Comparison of ENCODE assay signal across 21 cellular contexts in the genomic region with DNA sequence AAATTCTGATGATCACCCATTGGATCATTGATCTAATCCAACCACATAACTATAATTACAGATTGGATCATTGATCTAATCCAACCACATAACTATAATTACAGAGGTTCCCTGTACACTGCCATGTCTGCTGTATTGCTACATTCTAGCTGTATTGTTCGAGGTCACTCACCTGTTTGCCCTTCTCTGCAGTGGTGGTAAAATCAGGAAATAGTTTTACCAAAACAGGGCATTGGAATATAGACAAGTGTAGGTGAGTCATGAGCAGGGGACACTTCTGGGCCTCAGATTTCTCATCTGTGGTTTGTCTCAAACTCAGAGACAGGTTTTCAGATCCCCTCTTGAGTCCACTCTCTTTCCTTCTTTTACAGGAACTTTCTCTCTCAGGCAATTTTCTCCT. TPM values are rescaled to one million over a fixed set of nuclear protein-coding genes. Genes with fewer than 3 reads are reported as not detected.
DNase-seq lines count a peak whose midpoint lies in the region; ATAC-seq and TF ChIP-seq lines count a peak whose summit lies in the region.
"Had no signal": no experiment of that assay in that cellular context is flagged by ENCODE, and none has a peak within 500 bp of the region (broad histone marks: within the 10 kb centered on the region; RNA-seq: fewer than 3 reads in every experiment).

No MANE protein-coding gene starts in this region.

- WGBS in tibial nerve, 2 donors, result 58 to 74% methylated on average over 1 of the region's 1 CpG

- DNase-seq in MCF 10A (ENCODE audit: unreplicated experiment) (peak; percentile 24), breast epithelium (ENCODE audit: low spot score in 2 of 2) (no peak), WTC11 (ENCODE audit: low spot score) (no peak), left colon (no peak), NCI-H1092 (lab: John Stamatoyannopoulos, UW) (no peak), tibial nerve (ENCODE audit: low spot score in 2 of 2) (no peak), NCI-H1694 (lab: John Stamatoyannopoulos, UW) (no peak)
- no peak for DNase-seq in NK-92 treated with Interleukin-12 subunit alpha and Interleukin-12 subunit beta, amount 100 ng/mL, for 24 hours (lab: John Stamatoyannopoulos, UW)
- DNase-seq: activated CD4-positive, alpha-beta memory T cell treated with anti-CD3 and anti-CD28 coated beads, Interleukin-2, amount 10 ng/mL, durations not matched to agents 7 days and 5 days; activated T-cell treated with anti-CD3 and anti-CD28 coated beads for 4 hours; amniotic stem cell; caudate nucleus; CD4-positive, CD25-positive, alpha-beta regulatory T cell; dermis blood vessel endothelial cell; heart left ventricle; immature natural killer cell; lower lobe of right lung; NCI-H1417 treated with DMSO at 0.1 percent for 48 hours; NCI-H748 treated with DMSO at 0.1 percent for 48 hours; uterus had no signal

- H3K4me1 ChIP-seq in breast epithelium (no peaks in the 10 kb centered on the region), tibial nerve (no peaks in the 10 kb centered on the region)
- H3K4me1 ChIP-seq: HAP-1, heart left ventricle, lower lobe of right lung, uterus had no signal

- H3K27ac Mint-ChIP-seq in MCF 10A (ENCODE audit: low read depth, unreplicated experiment), result no peak overlapping the region
- peak overlapping the region; percentile 79 for H3K27ac Mint-ChIP-seq in WTC11
- H3K27ac Mint-ChIP-seq: activated CD4-positive, alpha-beta memory T cell treated with anti-CD3 and anti-CD28 coated beads, Interleukin-2, amount 10 ng/mL, durations not matched to agents 7 days and 5 days; CD4-positive, CD25-positive, alpha-beta regulatory T cell; immature natural killer cell had no signal

- H3K9me3 ChIP-seq in breast epithelium (no peaks in the 10 kb centered on the region), tibial nerve (no peaks in the 10 kb centered on the region)
- H3K9me3 ChIP-seq: HAP-1, heart left ventricle, lower lobe of right lung, uterus had no signal

- H3K9me3 Mint-ChIP-seq in MCF 10A (ENCODE audit: unreplicated experiment) (no peaks in the 10 kb centered on the region), WTC11 (no peaks in the 10 kb centered on the region)
- H3K9me3 Mint-ChIP-seq: activated CD4-positive, alpha-beta memory T cell treated with anti-CD3 and anti-CD28 coated beads, Interleukin-2, amount 10 ng/mL, durations not matched to agents 7 days and 5 days; CD4-positive, CD25-positive, alpha-beta regulatory T cell; immature natural killer cell had no signal

- no peak overlapping the region for H3K4me3 ChIP-seq in breast epithelium
- H3K4me3 ChIP-seq in tibial nerve, result no peak overlapping the region
- H3K4me3 ChIP-seq: HAP-1, heart left ventricle, lower lobe of right lung, uterus had no signal

- no peak for TF ChIP-seq EP300 in tibial nerve (IDR thresholded peaks at IDR 0.05)

- H3K27me3 Mint-ChIP-seq in MCF 10A (ENCODE audit: insufficient read depth, unreplicated experiment), result no peaks in the 10 kb centered on the region
- no peaks in the 10 kb centered on the region for H3K27me3 Mint-ChIP-seq in WTC11 (ENCODE audit: low read depth)

- ATAC-seq in WTC11 (no peak; the same call in 1 of the 2 replicates), left colon (peak; percentile 53)
- ATAC-seq: heart left ventricle had no signal

- H3K4me3 Mint-ChIP-seq in MCF 10A (ENCODE audit: unreplicated experiment) (no peak overlapping the region), WTC11 (no peak overlapping the region)
- H3K4me3 Mint-ChIP-seq: activated CD4-positive, alpha-beta memory T cell treated with anti-CD3 and anti-CD28 coated beads, Interleukin-2, amount 10 ng/mL, durations not matched to agents 7 days and 5 days; immature natural killer cell had no signal

- no peak for TF ChIP-seq CTCF in MCF 10A (IDR thresholded peaks at IDR 0.05; ENCODE audit: unreplicated experiment)
- TF ChIP-seq CTCF in breast epithelium (IDR thresholded peaks at IDR 0.05), result no peak
- no peak for TF ChIP-seq CTCF in WTC11 (IDR thresholded peaks at IDR 0.05)
- TF ChIP-seq CTCF in tibial nerve (IDR thresholded peaks at IDR 0.05), result no peak

- no peak for TF ChIP-seq POLR2A in breast epithelium (IDR thresholded peaks at IDR 0.05)
- no peak for TF ChIP-seq POLR2A in tibial nerve (IDR thresholded peaks at IDR 0.05)

- H3K27ac ChIP-seq in breast epithelium (no peak overlapping the region), tibial nerve (no peak overlapping the region)
- H3K27ac ChIP-seq: heart left ventricle, lower lobe of right lung, uterus had no signal

- intact Hi-C loops in MCF 10A (cut with micrococcal nuclease) (no loop called here), breast epithelium (cut with DNase I; ENCODE audit: low total_unique reads) (no loop called here), left colon (cut with DNase I, micrococcal nuclease) (no loop called here)

- POLR2A ChIA-PET in MCF 10A (lab: Yijun Ruan, JAX), result no interaction called here
- POLR2A ChIA-PET in WTC11 (lab: Charles Lee), result no interaction called here

- no TSS peak for BruUV-seq in MCF 10A (replicated peaks; lab: Mats Ljungman, UMichigan)

- H3K27me3 ChIP-seq in breast epithelium, result no peaks in the 10 kb centered on the region
- H3K27me3 ChIP-seq in tibial nerve, result no peaks in the 10 kb centered on the region
- H3K27me3 ChIP-seq: heart left ventricle, uterus had no signal

- no peaks in the 10 kb centered on the region for H3K36me3 Mint-ChIP-seq in MCF 10A (ENCODE audit: insufficient read depth, unreplicated experiment)
- H3K36me3 Mint-ChIP-seq in WTC11, result peaks cover 3% of the 10 kb centered on the region; the same call in 1 of the 2 replicates
- H3K36me3 Mint-ChIP-seq: CD4-positive, CD25-positive, alpha-beta regulatory T cell; immature natural killer cell had no signal

- CTCF ChIA-PET in MCF 10A (lab: Yijun Ruan, JAX) (interaction anchor here (0.7 to 0.9 kb wide), 2 partner anchors 630 to 1007 kb away, joined by 3 to 5 read pairs; no protein-coding TSS in a partner anchor), WTC11 (lab: Charles Lee) (interaction anchor here (0.9 kb wide), 1 partner anchor 10 kb away, joined by 3 read pairs; no protein-coding TSS in a partner anchor)

- H3K36me3 ChIP-seq in breast epithelium (no peaks in the 10 kb centered on the region), tibial nerve (no peaks in the 10 kb centered on the region)
- H3K36me3 ChIP-seq: HAP-1, heart left ventricle, lower lobe of right lung, uterus had no signal

- H3K4me1 Mint-ChIP-seq in MCF 10A (ENCODE audit: insufficient read depth, unreplicated experiment) (peaks cover 5% of the 10 kb centered on the region), WTC11 (peaks cover 30% of the 10 kb centered on the region)
- H3K4me1 Mint-ChIP-seq: CD4-positive, CD25-positive, alpha-beta regulatory T cell; immature natural killer cell had no signal

TF ChIP-seq in WTC11, 78 proteins besides CTCF, POLR2A, EP300 and RAD21:
- TF ChIP-seq, protein P1, sequence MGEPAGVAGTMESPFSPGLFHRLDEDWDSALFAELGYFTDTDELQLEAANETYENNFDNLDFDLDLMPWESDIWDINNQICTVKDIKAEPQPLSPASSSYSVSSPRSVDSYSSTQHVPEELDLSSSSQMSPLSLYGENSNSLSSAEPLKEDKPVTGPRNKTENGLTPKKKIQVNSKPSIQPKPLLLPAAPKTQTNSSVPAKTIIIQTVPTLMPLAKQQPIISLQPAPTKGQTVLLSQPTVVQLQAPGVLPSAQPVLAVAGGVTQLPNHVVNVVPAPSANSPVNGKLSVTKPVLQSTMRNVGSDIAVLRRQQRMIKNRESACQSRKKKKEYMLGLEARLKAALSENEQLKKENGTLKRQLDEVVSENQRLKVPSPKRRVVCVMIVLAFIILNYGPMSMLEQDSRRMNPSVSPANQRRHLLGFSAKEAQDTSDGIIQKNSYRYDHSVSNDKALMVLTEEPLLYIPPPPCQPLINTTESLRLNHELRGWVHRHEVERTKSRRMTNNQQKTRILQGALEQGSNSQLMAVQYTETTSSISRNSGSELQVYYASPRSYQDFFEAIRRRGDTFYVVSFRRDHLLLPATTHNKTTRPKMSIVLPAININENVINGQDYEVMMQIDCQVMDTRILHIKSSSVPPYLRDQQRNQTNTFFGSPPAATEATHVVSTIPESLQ (CRISPR knock-in tag; IDR thresholded peaks at IDR 0.05), result no peak

RNA-seq across cellular contexts. Expression of a gene that starts 9.0 kb away (rescaled TPM):
- 115 and 124 TPM in 2 replicates for total RNA-seq in MCF 10A (2022)
- total RNA-seq in breast epithelium, result 100 to 1,000 TPM in 2 of 3 donors, 10 to 100 TPM in 1; 93.1 to 292 (median 170) TPM
- 181 to 182 TPM (median 182 TPM) in 3 replicates for total RNA-seq in WTC11 (2021)
- 100 to 1,000 TPM; 194 to 228 TPM for total RNA-seq in left colon
- total RNA-seq in tibial nerve, result 100 to 1,000 TPM; 134 to 179 (median 144) TPM
